In genomic region chrX:88560673-88561330, GRCh38 we compare ENCODE assay signal across 16 cellular contexts.
A peak's percentile ranks its signal among the peaks of the same experiment; 100 is the strongest.
DNase-seq lines count a peak whose midpoint lies in the region; ATAC-seq, FAIRE-seq and TF ChIP-seq lines count a peak whose summit lies in the region.
"Had no signal": no experiment of that assay in that cellular context is flagged by ENCODE, and none has a peak within 500 bp of the region (broad histone marks: within the 10 kb centered on the region; RNA-seq: fewer than 3 reads in every experiment).

No MANE protein-coding gene starts in this region.

- POLR2A ChIA-PET in activated CD4-positive, alpha-beta T cell treated with anti-CD3 and anti-CD28 coated beads, Interleukin-2, amount 10 ng/mL, durations not matched to agents 7 days and 5 days (lab: Charles Lee), result no interaction called here

- ATAC-seq in left lobe of liver, result peak; percentile 95
- ATAC-seq: A549, GM23338 had no signal

- TF ChIP-seq CTCF in neural crest cell (conservative IDR thresholded peaks at IDR 0.05), result no peak
- TF ChIP-seq CTCF in endothelial cell (IDR thresholded peaks at IDR 0.05; ENCODE audit: unreplicated experiment), result no peak

- FAIRE-seq in GM19239 (lab: Jason Lieb, UNC), result no peak
- FAIRE-seq: A549, GM12891, RCC 7860 had no signal

- no peaks in the 10 kb centered on the region for H3K36me3 Mint-ChIP-seq in neural crest cell (ENCODE audit: low read depth)
- no peaks in the 10 kb centered on the region for H3K36me3 Mint-ChIP-seq in activated CD4-positive, alpha-beta T cell treated with anti-CD3 and anti-CD28 coated beads, Interleukin-2, amount 10 ng/mL, durations not matched to agents 7 days and 5 days (ENCODE audit: low read depth)
- no peaks in the 10 kb centered on the region for H3K36me3 Mint-ChIP-seq in endothelial cell (ENCODE audit: low read depth, unreplicated experiment)
- H3K36me3 Mint-ChIP-seq: CD14-positive monocyte had no signal

- H3K4me1 Mint-ChIP-seq in neural crest cell (peaks cover 13% of the 10 kb centered on the region), endothelial cell (ENCODE audit: unreplicated experiment) (peaks cover 4% of the 10 kb centered on the region)
- H3K4me1 Mint-ChIP-seq in activated CD4-positive, alpha-beta T cell treated with anti-CD3 and anti-CD28 coated beads, Interleukin-2, amount 10 ng/mL, durations not matched to agents 7 days and 5 days, result no peaks in the 10 kb centered on the region
- H3K4me1 Mint-ChIP-seq: CD14-positive monocyte, GM23338 had no signal

- CTCF ChIA-PET in activated CD4-positive, alpha-beta T cell treated with anti-CD3 and anti-CD28 coated beads, Interleukin-2, amount 10 ng/mL, durations not matched to agents 7 days and 5 days (lab: Charles Lee), result no interaction called here

- DNase-seq in DMS53 treated with DMSO at 0.1 percent for 48 hours (lab: John Stamatoyannopoulos, UW; ENCODE audit: unreplicated experiment) (peak; percentile 23), left lobe of liver (ENCODE audit: low spot score) (no peak), neural crest cell (ENCODE audit: low read depth, low spot score) (no peak), endothelial cell (ENCODE audit: low spot score) (no peak), GM19239 (ENCODE audit: insufficient read length, low spot score) (no peak), glomerular visceral epithelial cell (ENCODE audit: extremely low spot score) (no peak)
- no peak for DNase-seq in activated CD4-positive, alpha-beta T cell treated with anti-CD3 and anti-CD28 coated beads, Interleukin-2, amount 10 ng/mL, durations not matched to agents 7 days and 5 days
- DNase-seq: COR-L47, NCI-H510A treated with DMSO at 0.1 percent for 48 hours, SHP77 had no signal

- peaks cover 3% of the 10 kb centered on the region for H3K9me3 Mint-ChIP-seq in neural crest cell
- no peaks in the 10 kb centered on the region for H3K9me3 Mint-ChIP-seq in activated CD4-positive, alpha-beta T cell treated with anti-CD3 and anti-CD28 coated beads, Interleukin-2, amount 10 ng/mL, durations not matched to agents 7 days and 5 days
- H3K9me3 Mint-ChIP-seq in endothelial cell (ENCODE audit: unreplicated experiment), result no peaks in the 10 kb centered on the region

- H3K4me3 Mint-ChIP-seq in neural crest cell, result no peak overlapping the region
- H3K4me3 Mint-ChIP-seq in activated CD4-positive, alpha-beta T cell treated with anti-CD3 and anti-CD28 coated beads, Interleukin-2, amount 10 ng/mL, durations not matched to agents 7 days and 5 days, result no peak overlapping the region
- H3K4me3 Mint-ChIP-seq in endothelial cell (ENCODE audit: unreplicated experiment), result no peak overlapping the region
- H3K4me3 Mint-ChIP-seq: CD14-positive monocyte, GM23338 had no signal

- H3K27ac Mint-ChIP-seq in neural crest cell (ENCODE audit: unreplicated experiment), result peak overlapping the region; percentile 63
- no peak overlapping the region for H3K27ac Mint-ChIP-seq in activated CD4-positive, alpha-beta T cell treated with anti-CD3 and anti-CD28 coated beads, Interleukin-2, amount 10 ng/mL, durations not matched to agents 7 days and 5 days
- H3K27ac Mint-ChIP-seq in endothelial cell (ENCODE audit: unreplicated experiment), result no peak overlapping the region
- H3K27ac Mint-ChIP-seq: CD14-positive monocyte, GM23338 had no signal

- H3K27ac ChIP-seq in cingulate gyrus (ENCODE audit: low read depth, low read length), result peak overlapping the region; percentile 20
- H3K27ac ChIP-seq: A549 had no signal

- H3K27me3 Mint-ChIP-seq in neural crest cell (ENCODE audit: low read depth) (no peaks in the 10 kb centered on the region), endothelial cell (ENCODE audit: unreplicated experiment) (no peaks in the 10 kb centered on the region)
- H3K27me3 Mint-ChIP-seq in activated CD4-positive, alpha-beta T cell treated with anti-CD3 and anti-CD28 coated beads, Interleukin-2, amount 10 ng/mL, durations not matched to agents 7 days and 5 days, result no peaks in the 10 kb centered on the region
